23 cellular contexts compared by ENCODE assay signal in genomic region chr16:71794018-71794417, GRCh38. TPM values are rescaled to one million over a fixed set of nuclear protein-coding genes. Genes with fewer than 3 reads are reported as not detected.
DNase-seq lines count a peak whose midpoint lies in the region; ATAC-seq lines count a peak whose summit lies in the region.
"Had no signal": no experiment of that assay in that cellular context is flagged by ENCODE, and none has a peak within 500 bp of the region (broad histone marks: within the 10 kb centered on the region; RNA-seq: fewer than 3 reads in every experiment).

No MANE protein-coding gene starts in this region.

- no peak overlapping the region for H3K4me3 ChIP-seq in Karpas-422 (ENCODE audit: low read length)
- H3K4me3 ChIP-seq: PC-9, SJCRH30 had no signal

- H3K36me3 ChIP-seq in Karpas-422 (ENCODE audit: insufficient read depth, low read length): peaks cover 15% of the 10 kb centered on the region
- H3K36me3 ChIP-seq: SJCRH30 had no signal

- H3K4me2 ChIP-seq in Karpas-422 (ENCODE audit: low read depth, low read length, poor library complexity, severe bottlenecking): no peak overlapping the region
- H3K4me2 ChIP-seq: PC-9 had no signal

- H3K27me3 Mint-ChIP-seq in central memory CD8-positive, alpha-beta T cell: no peaks in the 10 kb centered on the region

- H2AFZ ChIP-seq in Karpas-422 (ENCODE audit: low read length): no peak overlapping the region
- H2AFZ ChIP-seq: PC-9 had no signal

- peaks cover 0 to 18% of the 10 kb centered on the region in 2 donors for H3K36me3 Mint-ChIP-seq in activated naive CD4-positive, alpha-beta T cell treated with anti-CD3 and anti-CD28 coated beads, Interleukin-2, amount 50 U/mL, for 72 hours
- peaks cover 20% of the 10 kb centered on the region for H3K36me3 Mint-ChIP-seq in central memory CD8-positive, alpha-beta T cell (ENCODE audit: insufficient read depth)

- no peaks in the 10 kb centered on the region for H3K27me3 ChIP-seq in Karpas-422 (ENCODE audit: low read length)
- H3K27me3 ChIP-seq: SJCRH30 had no signal

- H3K9me3 Mint-ChIP-seq in activated naive CD4-positive, alpha-beta T cell treated with anti-CD3 and anti-CD28 coated beads, Interleukin-2, amount 50 U/mL, for 72 hours: no peaks in the 10 kb centered on the region
- no peaks in the 10 kb centered on the region for H3K9me3 Mint-ChIP-seq in central memory CD8-positive, alpha-beta T cell
- H3K9me3 Mint-ChIP-seq: CD8-positive, alpha-beta T cell had no signal

- H3K4me1 ChIP-seq in Karpas-422 (ENCODE audit: low read length): peaks cover 16% of the 10 kb centered on the region
- H3K4me1 ChIP-seq: Caco-2, SJCRH30 had no signal

- peak overlapping the region in 1 of 2 donors; percentile 55 for H3K27ac Mint-ChIP-seq in activated naive CD4-positive, alpha-beta T cell treated with anti-CD3 and anti-CD28 coated beads, Interleukin-2, amount 50 U/mL, for 72 hours
- H3K27ac Mint-ChIP-seq in central memory CD8-positive, alpha-beta T cell (ENCODE audit: low read depth): peak overlapping the region; percentile 38
- H3K27ac Mint-ChIP-seq: CD8-positive, alpha-beta T cell had no signal

- no peaks in the 10 kb centered on the region for H4K20me1 ChIP-seq in Karpas-422 (ENCODE audit: insufficient read depth, low read depth, low read length)

- peaks cover 99% of the 10 kb centered on the region for H3K79me2 ChIP-seq in Karpas-422 (ENCODE audit: low read length)

- no peak overlapping the region for H3K4me3 Mint-ChIP-seq in central memory CD8-positive, alpha-beta T cell
- H3K4me3 Mint-ChIP-seq: CD8-positive, alpha-beta T cell had no signal

- no peak overlapping the region for H3K9ac ChIP-seq in Karpas-422 (ENCODE audit: low read length)

- H3K9me2 ChIP-seq in Karpas-422 (replicated peaks; ENCODE audit: insufficient read depth, low read length): no peaks in the 10 kb centered on the region

- H3K27ac ChIP-seq in Karpas-422 (ENCODE audit: low read length): peak overlapping the region; percentile 31; the same call in 1 of the 2 replicates
- H3K27ac ChIP-seq: PC-9, SJCRH30 had no signal

- peaks cover 60% of the 10 kb centered on the region for H3K4me1 Mint-ChIP-seq in central memory CD8-positive, alpha-beta T cell

- no peak for DNase-seq in activated naive CD4-positive, alpha-beta T cell treated with anti-CD3 and anti-CD28 coated beads, Interleukin-2, amount 50 U/mL, for 72 hours (ENCODE audit: low spot score in 2 of 2)
- DNase-seq in activated naive CD4-positive, alpha-beta T cell treated with Interleukin-2 at 50 U/mL for 16 hours: no peak
- no peak for DNase-seq in Karpas-422
- DNase-seq in central memory CD8-positive, alpha-beta T cell (ENCODE audit: low spot score in 2 of 2): no peak
- no peak for DNase-seq in stimulated activated naive CD8-positive, alpha-beta T cell treated with anti-CD3 and anti-CD28 coated beads, Interleukin-15, Interleukin-2, amounts not matched to agents 100 U/mL and 50 U/mL, for 24 hours
- DNase-seq: C1 segment of cervical spinal cord; Caco-2; CD8-positive, alpha-beta T cell; GOT3; IMR-90; KG1; MM.1S; NCI-H2029; NCI-H446 treated with DMSO at 0.1 percent for 48 hours; NCI-H526; NCI-H82; NK-92 treated with Interleukin-12 subunit alpha and Interleukin-12 subunit beta, amount 100 ng/mL, for 24 hours; PC-9; SJCRH30 had no signal

- ATAC-seq in activated naive CD4-positive, alpha-beta T cell treated with anti-CD3 and anti-CD28 coated beads, Interleukin-2, amount 50 U/mL, for 72 hours: peak; percentile 56 to 66
- ATAC-seq in central memory CD8-positive, alpha-beta T cell (replicated peaks; ENCODE audit: extremely low read depth, poor library complexity, severe bottlenecking): no peak
- ATAC-seq in HG03175 (IDR thresholded peaks at IDR 0.05; ENCODE audit: unreplicated experiment) (no peak), GM19452 (IDR thresholded peaks at IDR 0.05; ENCODE audit: unreplicated experiment) (no peak)
- ATAC-seq in stimulated activated naive CD8-positive, alpha-beta T cell treated with anti-CD3 and anti-CD28 coated beads, Interleukin-15, Interleukin-2, amounts not matched to agents 100 U/mL and 50 U/mL, for 24 hours: no peak
- ATAC-seq: CD8-positive, alpha-beta T cell; HCT116; Right ventricle myocardium inferior had no signal

- no peaks in the 10 kb centered on the region for H3K9me3 ChIP-seq in Karpas-422 (ENCODE audit: low read length)
- H3K9me3 ChIP-seq: Caco-2, SJCRH30 had no signal

RNA-seq across cellular contexts. Expression of gene AP1G1, which starts 14.6 kb away (rescaled TPM):
- total RNA-seq in activated naive CD4-positive, alpha-beta T cell treated with anti-CD3 and anti-CD28 coated beads, Interleukin-2, amount 50 U/mL, for 72 hours: 10 to 100 TPM; 73.1 to 79.0 TPM
- total RNA-seq in Karpas-422 (2014; rRNA removed; shearing (Covaris generic); ENCODE audit: low replicate concordance): 71.0 and 78.8 TPM in 2 replicates

RNA-seq across cellular contexts. Expression of gene ATXN1L, which starts 51.8 kb away (rescaled TPM):
- 10 to 100 TPM; 17.0 to 33.0 TPM for total RNA-seq in activated naive CD4-positive, alpha-beta T cell treated with anti-CD3 and anti-CD28 coated beads, Interleukin-2, amount 50 U/mL, for 72 hours
- 12.2 and 15.1 TPM in 2 replicates for total RNA-seq in Karpas-422 (2014; rRNA removed; shearing (Covaris generic); ENCODE audit: low replicate concordance)

Comparison
In these comparisons a context has a peak if more than half of its experiments do, and no peak if none do; other contexts are left out.
1. ATAC-seq: peak in activated naive CD4-positive, alpha-beta T cell treated with anti-CD3 and anti-CD28 coated beads, Interleukin-2, amount 50 U/mL, for 72 hours (2 of 2); none in central memory CD8-positive, alpha-beta T cell (single experiment), HG03175 (single experiment), stimulated activated naive CD8-positive, alpha-beta T cell treated with anti-CD3 and anti-CD28 coated beads, Interleukin-15, Interleukin-2, amounts not matched to agents 100 U/mL and 50 U/mL, for 24 hours (single experiment) and GM19452 (single experiment).